ENCODE assay signal across 1 cellular context in genomic region chr7:129494041-129494440, GRCh38.
TF ChIP-seq lines count a peak whose summit lies in the region.

No MANE protein-coding gene starts in this region.

TF ChIP-seq in K562, 482 proteins besides CTCF, POLR2A, EP300 and RAD21 (continued from another document):
- TF ChIP-seq, protein P1, sequence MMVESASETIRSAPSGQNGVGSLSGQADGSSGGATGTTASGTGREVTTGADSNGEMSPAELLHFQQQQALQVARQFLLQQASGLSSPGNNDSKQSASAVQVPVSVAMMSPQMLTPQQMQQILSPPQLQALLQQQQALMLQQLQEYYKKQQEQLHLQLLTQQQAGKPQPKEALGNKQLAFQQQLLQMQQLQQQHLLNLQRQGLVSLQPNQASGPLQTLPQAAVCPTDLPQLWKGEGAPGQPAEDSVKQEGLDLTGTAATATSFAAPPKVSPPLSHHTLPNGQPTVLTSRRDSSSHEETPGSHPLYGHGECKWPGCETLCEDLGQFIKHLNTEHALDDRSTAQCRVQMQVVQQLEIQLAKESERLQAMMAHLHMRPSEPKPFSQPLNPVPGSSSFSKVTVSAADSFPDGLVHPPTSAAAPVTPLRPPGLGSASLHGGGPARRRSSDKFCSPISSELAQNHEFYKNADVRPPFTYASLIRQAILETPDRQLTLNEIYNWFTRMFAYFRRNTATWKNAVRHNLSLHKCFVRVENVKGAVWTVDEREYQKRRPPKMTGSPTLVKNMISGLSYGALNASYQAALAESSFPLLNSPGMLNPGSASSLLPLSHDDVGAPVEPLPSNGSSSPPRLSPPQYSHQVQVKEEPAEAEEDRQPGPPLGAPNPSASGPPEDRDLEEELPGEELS (CRISPR knock-in tag; IDR thresholded peaks at IDR 0.05; ENCODE audit: borderline replicate concordance) = 0 out of 2 replicates have a peak, but pooled peaks have one; percentile 31
